ENCODE assay signal across 8 cellular contexts in the genomic region with DNA sequence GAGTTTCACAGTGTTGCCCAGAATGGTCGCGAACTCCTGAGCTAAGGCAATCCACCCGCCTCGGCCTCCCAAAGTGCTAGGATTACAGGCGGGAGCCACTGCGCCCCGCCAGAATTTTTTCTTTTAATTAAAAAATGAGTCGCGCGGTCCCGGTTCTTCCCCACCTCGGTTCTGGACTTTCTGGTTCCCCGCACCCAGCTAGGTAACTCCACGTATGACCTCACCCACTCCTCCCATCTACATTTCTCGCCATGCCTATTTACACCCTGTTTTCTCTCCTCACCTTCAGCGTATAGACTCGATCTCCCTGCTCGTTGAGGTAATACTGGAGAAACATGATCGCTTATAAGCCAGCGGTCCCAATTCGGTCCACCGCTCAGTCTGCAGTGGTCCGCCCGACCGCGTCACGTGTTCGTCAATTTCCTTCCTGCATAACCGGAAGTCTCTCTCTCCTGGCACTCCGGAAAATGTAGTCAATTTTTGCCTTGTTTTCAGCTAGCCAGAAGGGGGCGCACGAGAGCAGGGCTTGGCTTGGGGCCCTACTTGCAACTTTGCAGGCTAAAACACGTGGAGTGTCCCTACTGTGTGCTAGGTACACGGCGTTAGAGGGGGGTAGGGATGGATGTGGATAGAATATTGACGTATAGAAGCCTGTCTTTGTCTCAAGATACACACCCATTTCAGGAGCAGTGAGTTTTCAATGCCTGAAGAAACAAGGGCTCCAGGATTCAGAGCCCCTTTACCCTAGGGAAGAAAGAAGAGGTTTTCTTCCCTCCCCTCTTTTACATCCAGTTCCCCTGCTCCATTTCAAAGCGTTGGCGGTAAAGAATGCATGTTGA. TPM values are rescaled to one million over a fixed set of nuclear protein-coding genes. Genes with fewer than 3 reads are reported as not detected.
A peak's percentile ranks its signal among the peaks of the same experiment; 100 is the strongest.
DNase-seq lines count a peak whose midpoint lies in the region; ATAC-seq and TF ChIP-seq lines count a peak whose summit lies in the region.

Gene NOP10 (minus strand): TSS at position 400 of the 839 bp plus-strand sequence. CDS start 63 bp downstream, at position 337.
A gene with protein sequence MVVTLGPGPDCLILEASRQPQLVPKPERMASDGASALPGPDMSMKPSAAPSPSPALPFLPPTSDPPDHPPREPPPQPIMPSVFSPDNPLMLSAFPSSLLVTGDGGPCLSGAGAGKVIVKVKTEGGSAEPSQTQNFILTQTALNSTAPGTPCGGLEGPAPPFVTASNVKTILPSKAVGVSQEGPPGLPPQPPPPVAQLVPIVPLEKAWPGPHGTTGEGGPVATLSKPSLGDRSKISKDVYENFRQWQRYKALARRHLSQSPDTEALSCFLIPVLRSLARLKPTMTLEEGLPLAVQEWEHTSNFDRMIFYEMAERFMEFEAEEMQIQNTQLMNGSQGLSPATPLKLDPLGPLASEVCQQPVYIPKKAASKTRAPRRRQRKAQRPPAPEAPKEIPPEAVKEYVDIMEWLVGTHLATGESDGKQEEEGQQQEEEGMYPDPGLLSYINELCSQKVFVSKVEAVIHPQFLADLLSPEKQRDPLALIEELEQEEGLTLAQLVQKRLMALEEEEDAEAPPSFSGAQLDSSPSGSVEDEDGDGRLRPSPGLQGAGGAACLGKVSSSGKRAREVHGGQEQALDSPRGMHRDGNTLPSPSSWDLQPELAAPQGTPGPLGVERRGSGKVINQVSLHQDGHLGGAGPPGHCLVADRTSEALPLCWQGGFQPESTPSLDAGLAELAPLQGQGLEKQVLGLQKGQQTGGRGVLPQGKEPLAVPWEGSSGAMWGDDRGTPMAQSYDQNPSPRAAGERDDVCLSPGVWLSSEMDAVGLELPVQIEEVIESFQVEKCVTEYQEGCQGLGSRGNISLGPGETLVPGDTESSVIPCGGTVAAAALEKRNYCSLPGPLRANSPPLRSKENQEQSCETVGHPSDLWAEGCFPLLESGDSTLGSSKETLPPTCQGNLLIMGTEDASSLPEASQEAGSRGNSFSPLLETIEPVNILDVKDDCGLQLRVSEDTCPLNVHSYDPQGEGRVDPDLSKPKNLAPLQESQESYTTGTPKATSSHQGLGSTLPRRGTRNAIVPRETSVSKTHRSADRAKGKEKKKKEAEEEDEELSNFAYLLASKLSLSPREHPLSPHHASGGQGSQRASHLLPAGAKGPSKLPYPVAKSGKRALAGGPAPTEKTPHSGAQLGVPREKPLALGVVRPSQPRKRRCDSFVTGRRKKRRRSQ (plus strand): TSS at position 579 of the 839 bp plus-strand sequence. CDS start 382 bp downstream, outside the sequence.

- TF ChIP-seq CTCF in BE2C (IDR thresholded peaks at IDR 0.05; ENCODE audit: low read depth, low read length) (peak; percentile 90), choroid plexus epithelial cell (conservative IDR thresholded peaks at IDR 0.05; ENCODE audit: low read depth, low read length) (peak; percentile 99)

- H3K27me3 ChIP-seq in BE2C = no peaks in the 10 kb centered on the region

- H3K4me3 ChIP-seq in BE2C (ENCODE audit: low read depth, low read length) (peak within 1 kb of the TSS; percentile 75), choroid plexus epithelial cell (ENCODE audit: low read depth, low read length) (peak within 1 kb of the TSS; percentile 94)

- DNase-seq in BE2C = peak; percentile 91
- DNase-seq in NCI-H460 (ENCODE audit: extremely low read depth, low read depth) = peak; percentile 82
- DNase-seq in activated CD4-positive, alpha-beta T cell treated with anti-CD3 and anti-CD28 coated beads for 1 hour = peak; percentile 88
- peak; percentile 96 for DNase-seq in choroid plexus epithelial cell (ENCODE audit: low read depth)
- peak; percentile 90 to 91 for DNase-seq in left colon
- DNase-seq in stimulated activated CD4-positive, alpha-beta T cell treated with anti-CD3 and anti-CD28 coated beads, Interleukin-1b, Interleukin-23, amount 100 ng/mL, for 4 hours (ENCODE audit: low read depth in 2 of 2) = peak; percentile 94 to 96

- H3K4me1 ChIP-seq in BE2C = no peaks in the 10 kb centered on the region

- peaks cover 11% of the 10 kb centered on the region for H3K36me3 ChIP-seq in BE2C

- intact Hi-C loops in left colon (cut with DNase I, micrococcal nuclease) = no loop called here

- ATAC-seq in GM19043 (IDR thresholded peaks at IDR 0.05; ENCODE audit: low read depth, unreplicated experiment) (peak; percentile 86), HG03378 (IDR thresholded peaks at IDR 0.05; ENCODE audit: unreplicated experiment) (peak; percentile 82), left colon (peak; percentile 94)

- no peaks in the 10 kb centered on the region for H3K9me3 ChIP-seq in BE2C

RNA-seq across cellular contexts. Expression of gene NOP10, which starts in this region (rescaled TPM):
- 575 TPM for polyA plus RNA-seq in BE2C (2012; ENCODE audit: insufficient read depth, insufficient read length, low read depth)
- total RNA-seq in NCI-H460 (2014; rRNA removed; shearing (Covaris generic)) = 312 and 376 TPM in 2 replicates
- polyA plus RNA-seq in NCI-H460 (2014; cell fraction: nucleus; rRNA removed) = 111 and 144 TPM in 2 replicates
- total RNA-seq in left colon = 100 to 1,000 TPM; 139 to 142 TPM

RNA-seq across cellular contexts. Expression of the second gene that starts in this region (rescaled TPM):
- polyA plus RNA-seq in BE2C (2012; ENCODE audit: insufficient read depth, insufficient read length, low read depth) = 0.15 TPM
- total RNA-seq in NCI-H460 (2014; rRNA removed; shearing (Covaris generic)) = not detected in 2 replicates
- not detected in 2 replicates for polyA plus RNA-seq in NCI-H460 (2014; cell fraction: nucleus; rRNA removed)
- not detected for total RNA-seq in left colon

Comparison
In these comparisons a context has a peak if more than half of its experiments do, and no peak if none do; other contexts are left out.
1. Peak in every context shown above with its lines: DNase-seq, ATAC-seq and H3K4me3 ChIP-seq.